In genomic region chr10:93032105-93032808, GRCh38 we compare ENCODE assay signal across 28 cellular contexts. TPM values are rescaled to one million over a fixed set of nuclear protein-coding genes. Genes with fewer than 3 reads are reported as not detected.
DNase-seq lines count a peak whose midpoint lies in the region; ATAC-seq, FAIRE-seq and TF ChIP-seq lines count a peak whose summit lies in the region.
"Had no signal": no experiment of that assay in that cellular context is flagged by ENCODE, and none has a peak within 500 bp of the region (broad histone marks: within the 10 kb centered on the region; RNA-seq: fewer than 3 reads in every experiment).

No MANE protein-coding gene starts in this region.

- FAIRE-seq in GM12891 (lab: Jason Lieb, UNC), result peak; percentile 16

- H2BK5ac ChIP-seq in trophoblast cell (ENCODE audit: low read depth, low read length, poor library complexity), result no peak overlapping the region

- no peak overlapping the region for H2AFZ ChIP-seq in trophoblast cell (ENCODE audit: insufficient read depth, low read length, poor library complexity)

- H3K9me3 ChIP-seq in trophoblast cell (ENCODE audit: insufficient read depth, low read depth, low read length) (peaks cover 4% of the 10 kb centered on the region), upper lobe of left lung (no peaks in the 10 kb centered on the region)
- H3K9me3 ChIP-seq: Peyer's patch, SJCRH30, spleen, transverse colon had no signal

- ATAC-seq in upper lobe of left lung (ENCODE audit: low FRiP score in 2 of 2), result no peak
- ATAC-seq: effector memory CD8-positive, alpha-beta T cell; HCT116; naive thymus-derived CD4-positive, alpha-beta T cell; stimulated activated naive CD8-positive, alpha-beta T cell treated with anti-CD3 and anti-CD28 coated beads, Interleukin-15, Interleukin-2, amounts not matched to agents 100 U/mL and 50 U/mL, for 24 hours had no signal

- H3K4me3 ChIP-seq in trophoblast cell (ENCODE audit: low read depth, low read length) (no peak overlapping the region), upper lobe of left lung (no peak overlapping the region)
- H3K4me3 ChIP-seq: BLaER1 treated with 17β-estradiol and CSF1 and Interleukin-3, amounts not matched to agents 10 nM and 100 nM; esophagus muscularis mucosa; Peyer's patch; SJCRH30; spleen; transverse colon had no signal

- TF ChIP-seq POLR2A in GM12891 (IDR thresholded peaks at IDR 0.05; ENCODE audit: low read depth, low read length) (no peak), upper lobe of left lung (IDR thresholded peaks at IDR 0.05) (no peak)

- no peak overlapping the region for H4K91ac ChIP-seq in trophoblast cell (ENCODE audit: low read depth, low read length)

- no peak for TF ChIP-seq EP300 in upper lobe of left lung (IDR thresholded peaks at IDR 0.05)

- H3K4me1 ChIP-seq in trophoblast cell (ENCODE audit: control insufficient read depth in 1 of 2, insufficient read depth in 2 of 2, low read length in 2 of 2), result peaks cover 3 to 8% of the 10 kb centered on the region in 2 experiments
- no peaks in the 10 kb centered on the region for H3K4me1 ChIP-seq in upper lobe of left lung
- H3K4me1 ChIP-seq: BLaER1 treated with 17β-estradiol and CSF1 and Interleukin-3, amounts not matched to agents 10 nM and 100 nM; SJCRH30; spleen had no signal

- H3K18ac ChIP-seq in trophoblast cell (ENCODE audit: low read length), result no peak overlapping the region

- H3K9ac ChIP-seq in trophoblast cell (ENCODE audit: low read length), result no peak overlapping the region
- H3K9ac ChIP-seq: BLaER1 treated with 17β-estradiol and CSF1 and Interleukin-3, amounts not matched to agents 10 nM and 100 nM had no signal

- H3K79me1 ChIP-seq in trophoblast cell (ENCODE audit: low read length), result peaks cover 4% of the 10 kb centered on the region

- no peak overlapping the region for H3K4ac ChIP-seq in trophoblast cell (ENCODE audit: low read depth, low read length)

- no peak overlapping the region for H2BK120ac ChIP-seq in trophoblast cell (ENCODE audit: insufficient read depth, low read length, poor library complexity)

- WGBS in trophoblast cell (ENCODE audit: extremely low coverage, insufficient coverage, insufficient read length), result no CpG with 5 or more reads among the region's 5 CpGs
- WGBS in upper lobe of left lung, 2 donors, result 84 to 97% methylated on average over 5 of the region's 5 CpGs

- H3K27me3 ChIP-seq in trophoblast cell (ENCODE audit: insufficient read depth, low read length), result no peaks in the 10 kb centered on the region
- H3K27me3 ChIP-seq in upper lobe of left lung, result no peaks in the 10 kb centered on the region
- H3K27me3 ChIP-seq: BLaER1 treated with 17β-estradiol and CSF1 and Interleukin-3, amounts not matched to agents 10 nM and 100 nM; esophagus muscularis mucosa; Peyer's patch; SJCRH30; spleen; transverse colon had no signal

- H4K12ac ChIP-seq in trophoblast cell (ENCODE audit: low read depth, low read length), result no peak overlapping the region

- H3K14ac ChIP-seq in trophoblast cell (ENCODE audit: low read length), result no peak overlapping the region

- DNase-seq in GM12891 (ENCODE audit: insufficient read length, low spot score) (no peak), RPMI8226 (peak; percentile 37), fibroblast of peridontal ligament (ENCODE audit: extremely low read depth) (peak; percentile 44), trophoblast cell (peak; percentile 66 to 80), NAMALWA (ENCODE audit: low spot score) (no peak), NCI-H345 (lab: John Stamatoyannopoulos, UW) (no peak), glomerular visceral epithelial cell (ENCODE audit: extremely low spot score) (no peak), upper lobe of left lung (no peak)
- DNase-seq: activated CD4-positive, alpha-beta T cell treated with anti-CD3 and anti-CD28 coated beads for 48 hours; effector memory CD8-positive, alpha-beta T cell; Karpas-422; mesenchymal stem cell; naive thymus-derived CD4-positive, alpha-beta T cell; NCI-H1048; NCI-H2029; occipital lobe; Peyer's patch; retina; SJCRH30; spleen; stimulated activated CD4-positive, alpha-beta T cell treated with anti-CD3 and anti-CD28 coated beads, Interleukin-4, amount 100 ng/mL, for 1 hour; stimulated activated naive CD8-positive, alpha-beta T cell treated with anti-CD3 and anti-CD28 coated beads, Interleukin-15, Interleukin-2, amounts not matched to agents 100 U/mL and 50 U/mL, for 24 hours; transverse colon had no signal

- H3K4me2 ChIP-seq in trophoblast cell (ENCODE audit: low read length), result no peak overlapping the region

- H3K23ac ChIP-seq in trophoblast cell (ENCODE audit: low read length), result no peak overlapping the region

- no peak overlapping the region for H4K8ac ChIP-seq in trophoblast cell (ENCODE audit: low read depth, low read length)

- H3K36me3 ChIP-seq in trophoblast cell (ENCODE audit: control insufficient read depth in 1 of 2, insufficient read depth in 2 of 2, low read length in 2 of 2) (no peaks in the 10 kb centered on the region), upper lobe of left lung (peaks cover 0 to 6% (median 0%) of the 10 kb centered on the region in 4 donors)
- H3K36me3 ChIP-seq: Peyer's patch, SJCRH30, transverse colon had no signal

- H2BK12ac ChIP-seq in trophoblast cell (ENCODE audit: low read length), result no peak overlapping the region

- H3K27ac ChIP-seq in trophoblast cell (ENCODE audit: low read depth, low read length) (no peak overlapping the region), upper lobe of left lung (no peak overlapping the region)
- H3K27ac ChIP-seq: BLaER1 treated with 17β-estradiol and CSF1 and Interleukin-3, amounts not matched to agents 10 nM and 100 nM; esophagus muscularis mucosa; SJCRH30; spleen; transverse colon had no signal

- TF ChIP-seq CTCF in upper lobe of left lung (IDR thresholded peaks at IDR 0.05), result no peak

- H2AK5ac ChIP-seq in trophoblast cell (ENCODE audit: low read length), result no peak overlapping the region

- no peaks in the 10 kb centered on the region for H3K79me2 ChIP-seq in trophoblast cell (ENCODE audit: control insufficient read depth, insufficient read depth, low read length, poor library complexity)

TF ChIP-seq in GM12891, 5 proteins besides CTCF, POLR2A, EP300 and RAD21:
- TF ChIP-seq POU2F2 (IDR thresholded peaks at IDR 0.05; ENCODE audit: low read depth, low read length), result no peak

RNA-seq across cellular contexts. Expression of gene CYP26C1, which starts 28.3 kb away (rescaled TPM):
- not detected for polyA plus RNA-seq in GM12891 (2012; ENCODE audit: low read depth, missing spikeins)
- polyA plus RNA-seq in trophoblast cell (2013), result 0.04 and 0.08 TPM in 2 replicates
- total RNA-seq in upper lobe of left lung, result under 1 TPM in 5 of 6 donors, not detected in 1; 0.22 to 0.46 (median 0.37) TPM
- total RNA-seq: Peyer's patch; SJCRH30; T-helper 1 cell treated with Interleukin-12 subunit alpha and Interleukin-12 subunit beta and Interleukin-4 antibody, amounts not matched to agents 30 ng/mL and 1 ng/mL, for 36 hours; transverse colon had no signal
- polyA plus RNA-seq: naive thymus-derived CD4-positive, alpha-beta T cell had no signal

RNA-seq across cellular contexts. Expression of gene CYP26A1, which starts 41.4 kb away (rescaled TPM):
- 0.08 TPM for polyA plus RNA-seq in GM12891 (2012; ENCODE audit: low read depth, missing spikeins)
- 13.5 and 17.5 TPM in 2 replicates for polyA plus RNA-seq in trophoblast cell (2013)
- not detected for total RNA-seq in upper lobe of left lung
- total RNA-seq: esophagus muscularis mucosa; naive thymus-derived CD4-positive, alpha-beta T cell; NCI-H460; Peyer's patch; SJCRH30; T-helper 1 cell treated with Interleukin-12 subunit alpha and Interleukin-12 subunit beta and Interleukin-4 antibody, amounts not matched to agents 30 ng/mL and 1 ng/mL, for 36 hours; transverse colon had no signal
- polyA plus RNA-seq: naive thymus-derived CD4-positive, alpha-beta T cell had no signal

Comparison
In these comparisons a context has a peak if more than half of its experiments do, and no peak if none do; other contexts are left out.
1. DNase-seq: peak in RPMI8226 (single experiment), fibroblast of peridontal ligament (single experiment) and trophoblast cell (2 of 2); none in GM12891 (single experiment), NAMALWA (single experiment), NCI-H345 (single experiment), glomerular visceral epithelial cell (single experiment) and upper lobe of left lung (0 of 2).